1 cellular context compared by ENCODE assay signal in the genomic region with DNA sequence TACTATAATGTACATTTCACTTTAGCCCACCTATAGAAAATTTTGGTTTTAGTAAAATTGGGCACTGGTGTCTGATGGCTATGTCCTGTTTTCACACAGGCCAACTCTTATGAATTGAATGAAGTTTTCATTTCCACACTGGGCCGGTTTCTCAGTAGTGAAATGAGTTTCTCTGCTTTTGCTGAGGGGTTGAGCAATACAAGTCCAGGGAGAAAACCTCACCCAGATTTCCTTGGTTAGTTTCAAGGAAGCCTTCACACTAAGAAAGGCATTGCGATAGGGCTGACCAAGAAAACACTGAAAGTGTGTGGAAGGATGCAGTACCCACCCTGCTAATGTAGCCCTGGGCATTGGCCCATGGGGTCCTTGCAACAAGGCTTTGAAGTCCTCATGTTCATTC.
A peak's percentile ranks its signal among the peaks of the same experiment; 100 is the strongest.
TF ChIP-seq lines count a peak whose summit lies in the region.

No MANE protein-coding gene starts in this region.

TF ChIP-seq in GM12878, 131 proteins besides CTCF, POLR2A, EP300 and RAD21 (continued from another document and continues in another):
- TF ChIP-seq, protein P1, sequence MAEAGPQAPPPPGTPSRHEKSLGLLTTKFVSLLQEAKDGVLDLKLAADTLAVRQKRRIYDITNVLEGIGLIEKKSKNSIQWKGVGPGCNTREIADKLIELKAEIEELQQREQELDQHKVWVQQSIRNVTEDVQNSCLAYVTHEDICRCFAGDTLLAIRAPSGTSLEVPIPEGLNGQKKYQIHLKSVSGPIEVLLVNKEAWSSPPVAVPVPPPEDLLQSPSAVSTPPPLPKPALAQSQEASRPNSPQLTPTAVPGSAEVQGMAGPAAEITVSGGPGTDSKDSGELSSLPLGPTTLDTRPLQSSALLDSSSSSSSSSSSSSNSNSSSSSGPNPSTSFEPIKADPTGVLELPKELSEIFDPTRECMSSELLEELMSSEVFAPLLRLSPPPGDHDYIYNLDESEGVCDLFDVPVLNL (IDR thresholded peaks at IDR 0.05; ENCODE audit: low read depth, low read length): no peak
- TF ChIP-seq YY1 (IDR thresholded peaks at IDR 0.05; ENCODE audit: low read depth, low read length) (0 out of 2 replicates have a peak, but pooled peaks have one; percentile 11), FOXM1 (IDR thresholded peaks at IDR 0.05; ENCODE audit: low read depth, low read length) (peak; percentile 57; the same call in 1 of the 2 replicates), JUNB (IDR thresholded peaks at IDR 0.05) (peak; percentile 91), ZNF274 (IDR thresholded peaks at IDR 0.05; ENCODE audit: insufficient read depth, insufficient read length) (no peak), ZSCAN29 (IDR thresholded peaks at IDR 0.05) (no peak), EED (IDR thresholded peaks at IDR 0.05; ENCODE audit: low read depth) (peak; percentile 92), PBX3 (IDR thresholded peaks at IDR 0.05; ENCODE audit: insufficient replicate concordance, low read depth, low read length) (no peak), ATF2 (IDR thresholded peaks at IDR 0.05; ENCODE audit: low read length) (peak; percentile 43; the same call in 1 of the 2 replicates), BCL11A (IDR thresholded peaks at IDR 0.05; ENCODE audit: low read depth, low read length) (peak; percentile 70; the same call in 1 of the 2 replicates), MEF2B (IDR thresholded peaks at IDR 0.05; ENCODE audit: partially characterized antibody, poor library complexity, severe bottlenecking) (no peak), JUND (IDR thresholded peaks at IDR 0.05; ENCODE audit: low read depth, low read length) (0 out of 2 replicates have a peak, but pooled peaks have one; percentile 47), SIN3A (IDR thresholded peaks at IDR 0.05; ENCODE audit: low read depth, low read length) (no peak), RFX5 (IDR thresholded peaks at IDR 0.05; ENCODE audit: low read depth, low read length) (no peak), NRF1 (conservative IDR thresholded peaks at IDR 0.05; ENCODE audit: low read depth, low read length) (no peak), ATF7 (IDR thresholded peaks at IDR 0.05; ENCODE audit: low read depth) (0 out of 2 replicates have a peak, but pooled peaks have one; percentile 24), MTA2 (IDR thresholded peaks at IDR 0.05; ENCODE audit: low read depth) (0 out of 2 replicates have a peak, but pooled peaks have one; percentile 42), CBX3 (IDR thresholded peaks at IDR 0.05; ENCODE audit: borderline replicate concordance, low read depth) (no peak), IRF5 (IDR thresholded peaks at IDR 0.05; ENCODE audit: borderline replicate concordance) (no peak), CREM (IDR thresholded peaks at IDR 0.05; ENCODE audit: low read depth) (peak; percentile 49; the same call in 1 of the 2 replicates), SUPT20H (IDR thresholded peaks at IDR 0.05; ENCODE audit: borderline replicate concordance, control insufficient read depth, low read depth, low read length) (no peak), IKZF1 (conservative IDR thresholded peaks at IDR 0.05) (peak; percentile 79), MYB (IDR thresholded peaks at IDR 0.05; ENCODE audit: borderline replicate concordance, low read depth, low read length) (no peak), RUNX3 (IDR thresholded peaks at IDR 0.05; ENCODE audit: low read length) (peak; percentile 73), USF1 (IDR thresholded peaks at IDR 0.05; ENCODE audit: borderline replicate concordance, extremely low read length, insufficient read depth, low read depth, low read length) (no peak), ETV6 (conservative IDR thresholded peaks at IDR 0.05 in 1 of 2, IDR thresholded peaks at IDR 0.05 in 1 of 2; ENCODE audit: borderline replicate concordance in 1 of 2, low read depth in 1 of 2) (peak in 1 of 2 experiments; percentile 93; a peak in 2 of 4 replicates), ZNF687 (IDR thresholded peaks at IDR 0.05) (0 out of 2 replicates have a peak, but pooled peaks have one; percentile 22), IRF4 (IDR thresholded peaks at IDR 0.05; ENCODE audit: low read depth, low read length) (peak; percentile 84), NFIC (IDR thresholded peaks at IDR 0.05; ENCODE audit: low read depth, low read length) (peak; percentile 72), CEBPB (IDR thresholded peaks at IDR 0.05; ENCODE audit: borderline replicate concordance in 1 of 2, low read depth in 2 of 2, low read length in 2 of 2) (peak in 1 of 2 experiments; percentile 61; a peak in 1 of 4 replicates)
- TF ChIP-seq, protein P2, sequence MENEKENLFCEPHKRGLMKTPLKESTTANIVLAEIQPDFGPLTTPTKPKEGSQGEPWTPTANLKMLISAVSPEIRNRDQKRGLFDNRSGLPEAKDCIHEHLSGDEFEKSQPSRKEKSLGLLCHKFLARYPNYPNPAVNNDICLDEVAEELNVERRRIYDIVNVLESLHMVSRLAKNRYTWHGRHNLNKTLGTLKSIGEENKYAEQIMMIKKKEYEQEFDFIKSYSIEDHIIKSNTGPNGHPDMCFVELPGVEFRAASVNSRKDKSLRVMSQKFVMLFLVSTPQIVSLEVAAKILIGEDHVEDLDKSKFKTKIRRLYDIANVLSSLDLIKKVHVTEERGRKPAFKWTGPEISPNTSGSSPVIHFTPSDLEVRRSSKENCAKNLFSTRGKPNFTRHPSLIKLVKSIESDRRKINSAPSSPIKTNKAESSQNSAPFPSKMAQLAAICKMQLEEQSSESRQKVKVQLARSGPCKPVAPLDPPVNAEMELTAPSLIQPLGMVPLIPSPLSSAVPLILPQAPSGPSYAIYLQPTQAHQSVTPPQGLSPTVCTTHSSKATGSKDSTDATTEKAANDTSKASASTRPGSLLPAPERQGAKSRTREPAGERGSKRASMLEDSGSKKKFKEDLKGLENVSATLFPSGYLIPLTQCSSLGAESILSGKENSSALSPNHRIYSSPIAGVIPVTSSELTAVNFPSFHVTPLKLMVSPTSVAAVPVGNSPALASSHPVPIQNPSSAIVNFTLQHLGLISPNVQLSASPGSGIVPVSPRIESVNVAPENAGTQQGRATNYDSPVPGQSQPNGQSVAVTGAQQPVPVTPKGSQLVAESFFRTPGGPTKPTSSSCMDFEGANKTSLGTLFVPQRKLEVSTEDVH (IDR thresholded peaks at IDR 0.05; ENCODE audit: low read depth, partially characterized antibody): no peak
- TF ChIP-seq, protein P3, sequence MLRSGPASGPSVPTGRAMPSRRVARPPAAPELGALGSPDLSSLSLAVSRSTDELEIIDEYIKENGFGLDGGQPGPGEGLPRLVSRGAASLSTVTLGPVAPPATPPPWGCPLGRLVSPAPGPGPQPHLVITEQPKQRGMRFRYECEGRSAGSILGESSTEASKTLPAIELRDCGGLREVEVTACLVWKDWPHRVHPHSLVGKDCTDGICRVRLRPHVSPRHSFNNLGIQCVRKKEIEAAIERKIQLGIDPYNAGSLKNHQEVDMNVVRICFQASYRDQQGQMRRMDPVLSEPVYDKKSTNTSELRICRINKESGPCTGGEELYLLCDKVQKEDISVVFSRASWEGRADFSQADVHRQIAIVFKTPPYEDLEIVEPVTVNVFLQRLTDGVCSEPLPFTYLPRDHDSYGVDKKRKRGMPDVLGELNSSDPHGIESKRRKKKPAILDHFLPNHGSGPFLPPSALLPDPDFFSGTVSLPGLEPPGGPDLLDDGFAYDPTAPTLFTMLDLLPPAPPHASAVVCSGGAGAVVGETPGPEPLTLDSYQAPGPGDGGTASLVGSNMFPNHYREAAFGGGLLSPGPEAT (IDR thresholded peaks at IDR 0.05; ENCODE audit: low read depth): peak; percentile 51; the same call in 1 of the 2 replicates
- TF ChIP-seq, protein P4, sequence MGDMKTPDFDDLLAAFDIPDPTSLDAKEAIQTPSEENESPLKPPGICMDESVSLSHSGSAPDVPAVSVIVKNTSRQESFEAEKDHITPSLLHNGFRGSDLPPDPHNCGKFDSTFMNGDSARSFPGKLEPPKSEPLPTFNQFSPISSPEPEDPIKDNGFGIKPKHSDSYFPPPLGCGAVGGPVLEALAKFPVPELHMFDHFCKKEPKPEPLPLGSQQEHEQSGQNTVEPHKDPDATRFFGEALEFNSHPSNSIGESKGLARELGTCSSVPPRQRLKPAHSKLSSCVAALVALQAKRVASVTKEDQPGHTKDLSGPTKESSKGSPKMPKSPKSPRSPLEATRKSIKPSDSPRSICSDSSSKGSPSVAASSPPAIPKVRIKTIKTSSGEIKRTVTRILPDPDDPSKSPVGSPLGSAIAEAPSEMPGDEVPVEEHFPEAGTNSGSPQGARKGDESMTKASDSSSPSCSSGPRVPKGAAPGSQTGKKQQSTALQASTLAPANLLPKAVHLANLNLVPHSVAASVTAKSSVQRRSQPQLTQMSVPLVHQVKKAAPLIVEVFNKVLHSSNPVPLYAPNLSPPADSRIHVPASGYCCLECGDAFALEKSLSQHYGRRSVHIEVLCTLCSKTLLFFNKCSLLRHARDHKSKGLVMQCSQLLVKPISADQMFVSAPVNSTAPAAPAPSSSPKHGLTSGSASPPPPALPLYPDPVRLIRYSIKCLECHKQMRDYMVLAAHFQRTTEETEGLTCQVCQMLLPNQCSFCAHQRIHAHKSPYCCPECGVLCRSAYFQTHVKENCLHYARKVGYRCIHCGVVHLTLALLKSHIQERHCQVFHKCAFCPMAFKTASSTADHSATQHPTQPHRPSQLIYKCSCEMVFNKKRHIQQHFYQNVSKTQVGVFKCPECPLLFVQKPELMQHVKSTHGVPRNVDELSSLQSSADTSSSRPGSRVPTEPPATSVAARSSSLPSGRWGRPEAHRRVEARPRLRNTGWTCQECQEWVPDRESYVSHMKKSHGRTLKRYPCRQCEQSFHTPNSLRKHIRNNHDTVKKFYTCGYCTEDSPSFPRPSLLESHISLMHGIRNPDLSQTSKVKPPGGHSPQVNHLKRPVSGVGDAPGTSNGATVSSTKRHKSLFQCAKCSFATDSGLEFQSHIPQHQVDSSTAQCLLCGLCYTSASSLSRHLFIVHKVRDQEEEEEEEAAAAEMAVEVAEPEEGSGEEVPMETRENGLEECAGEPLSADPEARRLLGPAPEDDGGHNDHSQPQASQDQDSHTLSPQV (IDR thresholded peaks at IDR 0.05): 0 out of 2 replicates have a peak, but pooled peaks have one; percentile 33
